In genomic region chr20:14259691-14260090, GRCh38 we compare ENCODE assay signal across 16 cellular contexts.
"Had no signal": no experiment of that assay in that cellular context is flagged by ENCODE, and none has a peak within 500 bp of the region (broad histone marks: within the 10 kb centered on the region; RNA-seq: fewer than 3 reads in every experiment).

No MANE protein-coding gene starts in this region.

- H3K36me3 Mint-ChIP-seq: stimulated activated memory B cell treated with anti-CD40 and anti-IgM and Interleukin-4, amounts not matched to agents 10 μg/mL and 1 μg/mL and 100 μg/mL, for 72 hours had no signal

- H3K4me3 ChIP-seq: ascending aorta, cardiac muscle cell, gastroesophageal sphincter, left lung, thyroid gland had no signal

- H3K27me3 Mint-ChIP-seq: stimulated activated memory B cell treated with anti-CD40 and anti-IgM and Interleukin-4, amounts not matched to agents 10 μg/mL and 1 μg/mL and 100 μg/mL, for 72 hours had no signal

- H3K27ac ChIP-seq: ascending aorta, cardiac muscle cell, gastroesophageal sphincter, left lung, thyroid gland, VCaP had no signal

- H3K9me3 ChIP-seq: ascending aorta, gastroesophageal sphincter, thyroid gland had no signal

- H3K27ac Mint-ChIP-seq: endodermal cell; natural killer cell; stimulated activated memory B cell treated with anti-CD40 and anti-IgM and Interleukin-4, amounts not matched to agents 10 μg/mL and 1 μg/mL and 100 μg/mL, for 72 hours had no signal

- DNase-seq: activated CD4-positive, alpha-beta T cell treated with anti-CD3 and anti-CD28 coated beads for 1 hour; activated CD4-positive, alpha-beta T cell treated with anti-CD3 and anti-CD28 coated beads, Interleukin-2, amount 50 U/mL, for 4 hours; activated naive CD4-positive, alpha-beta T cell treated with Interleukin-2 at 50 U/mL for 16 hours; activated T-cell treated with anti-CD3 and anti-CD28 coated beads for 4 hours; endodermal cell; erythroblast; left lung; natural killer cell; retina; stimulated activated CD4-positive, alpha-beta T cell treated with anti-CD3 and anti-CD28 coated beads, Interleukin-2, amount 100 ng/mL, for 48 hours; thyroid gland had no signal

- H3K4me1 Mint-ChIP-seq: endodermal cell; natural killer cell; stimulated activated memory B cell treated with anti-CD40 and anti-IgM and Interleukin-4, amounts not matched to agents 10 μg/mL and 1 μg/mL and 100 μg/mL, for 72 hours had no signal

- H3K27me3 ChIP-seq: ascending aorta, cardiac muscle cell, gastroesophageal sphincter, left lung, thyroid gland had no signal

- H3K4me1 ChIP-seq: ascending aorta, gastroesophageal sphincter, left lung, thyroid gland had no signal

- H3K36me3 ChIP-seq: ascending aorta, cardiac muscle cell, gastroesophageal sphincter, left lung, thyroid gland had no signal

- H3K4me3 Mint-ChIP-seq: endodermal cell; natural killer cell; stimulated activated memory B cell treated with anti-CD40 and anti-IgM and Interleukin-4, amounts not matched to agents 10 μg/mL and 1 μg/mL and 100 μg/mL, for 72 hours had no signal

- ATAC-seq: gastroesophageal sphincter; left lung; natural killer cell; stimulated activated memory B cell treated with anti-CD40 and anti-IgM and Interleukin-4, amounts not matched to agents 10 μg/mL and 1 μg/mL and 100 μg/mL, for 72 hours had no signal
